ENCODE assay signal across 34 cellular contexts in genomic region chr7:88485811-88486210, GRCh38.
"Had no signal": no experiment of that assay in that cellular context is flagged by ENCODE, and none has a peak within 500 bp of the region (broad histone marks: within the 10 kb centered on the region; RNA-seq: fewer than 3 reads in every experiment).

No MANE protein-coding gene starts in this region.

- H3K9me3 ChIP-seq: adrenal gland, Peyer's patch had no signal

- H3K27me3 ChIP-seq: adrenal gland, Peyer's patch had no signal

- DNase-seq: activated B cell treated with CpG ODN at 0.5 μM for 24 hours; activated CD4-positive, alpha-beta memory T cell treated with anti-CD3 and anti-CD28 coated beads for 36 hours; activated CD4-positive, alpha-beta T cell treated with anti-CD3 and anti-CD28 coated beads for 4 hours; activated CD4-positive, alpha-beta T cell treated with anti-CD3 and anti-CD28 coated beads, Interleukin-2, amount 50 U/mL, for 1 hour; activated CD4-positive, CD25-positive, alpha-beta regulatory T cell treated with anti-CD3 and anti-CD28 coated beads, Interleukin-2, amount 50 U/mL, for 72 hours; activated CD8-positive, alpha-beta memory T cell treated with anti-CD3 and anti-CD28 coated beads, Interleukin-2, amount 50 U/mL, for 4 hours; activated gamma-delta T cell treated with Interleukin-2 at 50 U/mL for 16 hours; activated naive CD4-positive, alpha-beta T cell treated with anti-CD3 and anti-CD28 coated beads for 36 hours; activated T-cell treated with anti-CD3 and anti-CD28 coated beads for 4 hours; activated T-cell treated with anti-CD3 and anti-CD28 coated beads, Interleukin-2, amount 50 U/mL, for 4 hours; adrenal gland; caudate nucleus; Karpas-422; KBM-7; NCI-H1048; NCI-H1105 treated with DMSO at 0.1 percent for 48 hours; NCI-H1436; NCI-H1694; NCI-H1930; NCI-H2081 treated with DMSO at 0.1 percent for 48 hours; NCI-H226; NCI-H510A treated with DMSO at 0.1 percent for 48 hours; NCI-H526 treated with DMSO at 0.1 percent for 48 hours; NCI-H774; PC-3; Peyer's patch; SIG-M5; SW 1271; T-helper 1 cell; T-helper 2 cell; T-helper 9 cell had no signal

- H3K36me3 ChIP-seq: adrenal gland, Peyer's patch had no signal

- ATAC-seq: activated naive CD4-positive, alpha-beta T cell treated with anti-CD3 and anti-CD28 coated beads, Interleukin-2, amount 50 U/mL, for 72 hours; activated T-cell treated with anti-CD3 and anti-CD28 coated beads, Interleukin-2, amount 50 U/mL, for 4 hours; PC-3; Right ventricle myocardium inferior; SK-N-SH treated with all-trans-retinoic acid at 6 μM for 48 hours had no signal

- H3K4me3 ChIP-seq: adrenal gland, Peyer's patch had no signal
